In genomic region chr6:7554533-7555275, GRCh38 we compare ENCODE assay signal across 1 cellular context.
A peak's percentile ranks its signal among the peaks of the same experiment; 100 is the strongest.
TF ChIP-seq lines count a peak whose summit lies in the region.

No MANE protein-coding gene starts in this region.

TF ChIP-seq in HepG2, 621 proteins besides CTCF, POLR2A, EP300 and RAD21 (continued from another document):
- TF ChIP-seq ZBTB49 (CRISPR knock-in tag; IDR thresholded peaks at IDR 0.05; ENCODE audit: borderline replicate concordance) (no peak), ETS1 (CRISPR knock-in tag; IDR thresholded peaks at IDR 0.05) (no peak), ZNF225 (CRISPR knock-in tag; IDR thresholded peaks at IDR 0.05) (no peak), ISX (CRISPR knock-in tag; conservative IDR thresholded peaks at IDR 0.05) (no peak), ZNF253 (CRISPR knock-in tag; IDR thresholded peaks at IDR 0.05; ENCODE audit: borderline replicate concordance) (no peak), BCLAF1 (IDR thresholded peaks at IDR 0.05) (no peak), ATF3 (CRISPR knock-in tag; IDR thresholded peaks at IDR 0.05) (no peak), RNF2 (conservative IDR thresholded peaks at IDR 0.05; ENCODE audit: low read depth) (no peak), ZNF629 (CRISPR knock-in tag; conservative IDR thresholded peaks at IDR 0.05) (no peak), ZNF136 (CRISPR knock-in tag; IDR thresholded peaks at IDR 0.05; ENCODE audit: low read depth) (no peak), STAT6 (CRISPR knock-in tag; IDR thresholded peaks at IDR 0.05; ENCODE audit: borderline replicate concordance) (no peak), EED (CRISPR knock-in tag; IDR thresholded peaks at IDR 0.05) (no peak), RBM22 (optimal IDR thresholded peaks at IDR 0.05; ENCODE audit: low read length) (peak; percentile 81), RORA (CRISPR knock-in tag; IDR thresholded peaks at IDR 0.05) (no peak), ZNF30 (CRISPR knock-in tag; IDR thresholded peaks at IDR 0.05) (no peak), NFE2L2 (IDR thresholded peaks at IDR 0.05; ENCODE audit: low read length) (no peak), JUNB (CRISPR knock-in tag; IDR thresholded peaks at IDR 0.05; ENCODE audit: borderline replicate concordance) (no peak), MAFK (conservative IDR thresholded peaks at IDR 0.05 in 1 of 2, IDR thresholded peaks at IDR 0.05 in 1 of 2; ENCODE audit: low read length in 2 of 2) (0 out of 4 replicates have a peak, but pooled peaks of 1 of the 2 experiments have one; percentile 8), SSRP1 (CRISPR knock-in tag; IDR thresholded peaks at IDR 0.05) (0 out of 2 replicates have a peak, but pooled peaks have one; percentile 34), ZMYM3 (CRISPR knock-in tag; IDR thresholded peaks at IDR 0.05) (no peak), HOXA5 (CRISPR knock-in tag; IDR thresholded peaks at IDR 0.05) (no peak)
